11 cellular contexts compared by ENCODE assay signal in genomic region chr17:41697122-41697962, GRCh38. TPM values are rescaled to one million over a fixed set of nuclear protein-coding genes. Genes with fewer than 3 reads are reported as not detected.
DNase-seq lines count a peak whose midpoint lies in the region; ATAC-seq and TF ChIP-seq lines count a peak whose summit lies in the region.
"Had no signal": no experiment of that assay in that cellular context is flagged by ENCODE, and none has a peak within 500 bp of the region (broad histone marks: within the 10 kb centered on the region; RNA-seq: fewer than 3 reads in every experiment).

No MANE protein-coding gene starts in this region.

- no peak for TF ChIP-seq POLR2A in thyroid gland (IDR thresholded peaks at IDR 0.05)

- H3K27me3 ChIP-seq in thyroid gland (no peaks in the 10 kb centered on the region), mesendoderm (ENCODE audit: insufficient read depth, low read length, poor library complexity) (no peaks in the 10 kb centered on the region)

- H3K79me1 ChIP-seq in mesendoderm (ENCODE audit: low read length): no peaks in the 10 kb centered on the region

- intact Hi-C loops in thyroid gland (cut with DNase I): no loop called here

- H3K4me1 ChIP-seq in thyroid gland (peaks cover 0 to 12% of the 10 kb centered on the region in 2 donors), mesendoderm (ENCODE audit: control insufficient read depth, low read depth, low read length) (no peaks in the 10 kb centered on the region)

- TF ChIP-seq CTCF in cardiac fibroblast (IDR thresholded peaks at IDR 0.05; ENCODE audit: low read depth, low read length) (no peak), thyroid gland (IDR thresholded peaks at IDR 0.05) (no peak)

- H3K56ac ChIP-seq in mesendoderm (ENCODE audit: low read length): no peak overlapping the region

- no peak overlapping the region for H2BK120ac ChIP-seq in mesendoderm (ENCODE audit: low read depth, low read length)

- no peak overlapping the region for H3K4ac ChIP-seq in mesendoderm (ENCODE audit: low read depth, low read length)

- WGBS in thyroid gland, 2 donors: 52 to 53% methylated on average over 6 of the region's 6 CpGs
- WGBS in mesendoderm (ENCODE audit: extremely low coverage, insufficient coverage, low lambda C conversion rate): no CpG with 5 or more reads among the region's 6 CpGs

- ATAC-seq in left lobe of liver (peak; percentile 86), GM21737 (IDR thresholded peaks at IDR 0.05; ENCODE audit: unreplicated experiment) (no peak)

- DNase-seq in NCI-H1694 (lab: John Stamatoyannopoulos, UW): peak; percentile 16
- DNase-seq in NCI-H1694 treated with DMSO at 0.1 percent for 48 hours (lab: John Stamatoyannopoulos, UW): no peak
- peak; percentile 72 to 88 for DNase-seq in cardiac fibroblast (ENCODE audit: low read depth in 2 of 2)
- peak; percentile 85 for DNase-seq in left lobe of liver (ENCODE audit: low spot score)
- peak; percentile 26 to 45 for DNase-seq in thyroid gland
- no peak for DNase-seq in mesendoderm
- no peak for DNase-seq in NCI-H345 (lab: John Stamatoyannopoulos, UW)
- DNase-seq: NCI-H146 had no signal

- no peak overlapping the region for H2AK5ac ChIP-seq in mesendoderm (ENCODE audit: low read length)

- no peak overlapping the region for H4K5ac ChIP-seq in mesendoderm (ENCODE audit: low read length)

- no peak overlapping the region for H3K4me2 ChIP-seq in mesendoderm (ENCODE audit: low read length)

- no peak overlapping the region for H3K9ac ChIP-seq in mesendoderm (ENCODE audit: low read length)

- no peak overlapping the region for H2BK5ac ChIP-seq in mesendoderm (ENCODE audit: low read length)

- H3K27ac ChIP-seq in thyroid gland: no peak overlapping the region
- no peak overlapping the region for H3K27ac ChIP-seq in mesendoderm (ENCODE audit: low read depth, low read length)

- no peak overlapping the region for H4K8ac ChIP-seq in mesendoderm (ENCODE audit: low read depth, low read length)

- no peak overlapping the region for H3K23ac ChIP-seq in mesendoderm (ENCODE audit: low read length)

- H2BK15ac ChIP-seq in mesendoderm (replicated peaks; ENCODE audit: low read depth): no peak overlapping the region

- H3K18ac ChIP-seq in mesendoderm (ENCODE audit: low read length): no peak overlapping the region

- H3K4me3 ChIP-seq in cardiac fibroblast (replicated peaks in 1 of 2; ENCODE audit: low read depth in 2 of 2, low read length in 2 of 2) (no peak overlapping the region), thyroid gland (replicated peaks in 1 of 3) (no peak overlapping the region), mesendoderm (ENCODE audit: low read length) (no peak overlapping the region)

- no peaks in the 10 kb centered on the region for H3K9me3 ChIP-seq in thyroid gland

- H3K79me2 ChIP-seq in mesendoderm (ENCODE audit: control insufficient read depth, insufficient read depth, low read length): no peaks in the 10 kb centered on the region

- peaks cover 15 to 30% of the 10 kb centered on the region in 2 donors for H3K36me3 ChIP-seq in thyroid gland
- peaks cover 9% of the 10 kb centered on the region for H3K36me3 ChIP-seq in mesendoderm (ENCODE audit: control insufficient read depth, insufficient read depth, low read length)

RNA-seq across cellular contexts. Expression of gene EIF1, which starts 8.7 kb away (rescaled TPM):
- total RNA-seq in left lobe of liver: 257 TPM
- total RNA-seq in thyroid gland: 100 to 1,000 TPM; 119 to 171 (median 145) TPM
- 472 TPM for polyA plus RNA-seq in mesendoderm (2013, experiment 1 of 2)
- polyA plus RNA-seq in mesendoderm (2013, experiment 2 of 2): 473 TPM

RNA-seq across cellular contexts. Expression of gene GAST, which starts 14.8 kb away (rescaled TPM):
- total RNA-seq in left lobe of liver (not detected), thyroid gland (not detected)
- polyA plus RNA-seq in mesendoderm (2013, experiment 1 of 2): not detected
- not detected for polyA plus RNA-seq in mesendoderm (2013, experiment 2 of 2)
- total RNA-seq: bronchial epithelial cell, mesenteric fat pad had no signal

RNA-seq across cellular contexts. Expression of gene HAP1, which starts 37.1 kb away (rescaled TPM):
- total RNA-seq in left lobe of liver (not detected), thyroid gland (10 to 100 TPM in 1 of 4 donors, 1 to 10 TPM in 2, under 1 TPM in 1; 0.94 to 12.7 (median 1.9) TPM)
- polyA plus RNA-seq in mesendoderm (2013, experiment 1 of 2): 0.67 TPM
- 0.57 TPM for polyA plus RNA-seq in mesendoderm (2013, experiment 2 of 2)

Comparison
In these comparisons a context has a peak if more than half of its experiments do, and no peak if none do; other contexts are left out.
1. DNase-seq: peak in NCI-H1694 (single experiment), cardiac fibroblast (2 of 2), left lobe of liver (single experiment) and thyroid gland (2 of 2); none in NCI-H1694 treated with DMSO at 0.1 percent for 48 hours (single experiment), mesendoderm (single experiment) and NCI-H345 (single experiment).